In genomic region chr7:155752756-155753445, GRCh38 we compare ENCODE assay signal across 10 cellular contexts. TPM values are rescaled to one million over a fixed set of nuclear protein-coding genes. Genes with fewer than 3 reads are reported as not detected.
DNase-seq lines count a peak whose midpoint lies in the region; ATAC-seq and TF ChIP-seq lines count a peak whose summit lies in the region.
"Had no signal": no experiment of that assay in that cellular context is flagged by ENCODE, and none has a peak within 500 bp of the region (broad histone marks: within the 10 kb centered on the region; RNA-seq: fewer than 3 reads in every experiment).

No MANE protein-coding gene starts in this region.

- peaks cover 44% of the 10 kb centered on the region for H3K4me1 Mint-ChIP-seq in endothelial cell (ENCODE audit: unreplicated experiment)

- no peak for DNase-seq in endothelial cell (ENCODE audit: low spot score)
- DNase-seq in SK-N-DZ (ENCODE audit: low spot score) = no peak
- no peak for DNase-seq in KBM-7
- DNase-seq in DMS 273 treated with DMSO at 0.1 percent for 48 hours (lab: John Stamatoyannopoulos, UW) = no peak
- no peak for DNase-seq in retina
- DNase-seq: SJCRH30 had no signal

- no peak for TF ChIP-seq CTCF in endothelial cell (IDR thresholded peaks at IDR 0.05; ENCODE audit: unreplicated experiment)

- ATAC-seq in GM18505 (IDR thresholded peaks at IDR 0.05; ENCODE audit: unreplicated experiment) = peak; percentile 58
- ATAC-seq in GM21390 (IDR thresholded peaks at IDR 0.05; ENCODE audit: unreplicated experiment) = peak; percentile 64
- ATAC-seq in HG03354 (IDR thresholded peaks at IDR 0.05; ENCODE audit: poor library complexity, severe bottlenecking, unreplicated experiment) = peak; percentile 60

- H3K9me3 Mint-ChIP-seq in endothelial cell (ENCODE audit: unreplicated experiment) = no peaks in the 10 kb centered on the region

- in situ Hi-C loops in KBM-7 (cut with MboI; ENCODE audit: low pct_unique_long_range_greater_than_20kb, low sequenced_read_pairs) = loop anchor here (25.0 kb wide), 2 partner anchors 366 to 816 kb away; no protein-coding TSS in a partner anchor

- H3K36me3 Mint-ChIP-seq in endothelial cell (ENCODE audit: low read depth, unreplicated experiment) = peaks cover 6% of the 10 kb centered on the region

- peaks cover 2% of the 10 kb centered on the region for H3K27me3 Mint-ChIP-seq in endothelial cell (ENCODE audit: unreplicated experiment)
- H3K27me3 Mint-ChIP-seq: brain had no signal

- TF ChIP-seq POLR2A in GM18505 (IDR thresholded peaks at IDR 0.05; ENCODE audit: borderline replicate concordance, extremely low read depth, insufficient read depth, insufficient read length) = no peak

- H3K27ac Mint-ChIP-seq in endothelial cell (ENCODE audit: unreplicated experiment) = peak overlapping the region; percentile 15

- H3K4me3 Mint-ChIP-seq in endothelial cell (ENCODE audit: unreplicated experiment) = peak overlapping the region; percentile 21
- H3K4me3 Mint-ChIP-seq: brain had no signal

RNA-seq across cellular contexts. Expression of gene SHH, which starts 59.4 kb away (rescaled TPM):
- total RNA-seq in endothelial cell (ENCODE audit: unreplicated experiment) = 0.26 TPM
- polyA plus RNA-seq in SK-N-DZ (2014; cell fraction: cytosol; rRNA removed) = not detected in 2 replicates
- polyA plus RNA-seq in SK-N-DZ (2014; cell fraction: nucleus; rRNA removed) = not detected in 2 replicates
- total RNA-seq: SJCRH30 had no signal
